ENCODE assay signal across 10 cellular contexts in genomic region chr1:41599912-41600311, GRCh38.
DNase-seq lines count a peak whose midpoint lies in the region; ATAC-seq, FAIRE-seq and TF ChIP-seq lines count a peak whose summit lies in the region.
"Had no signal": no experiment of that assay in that cellular context is flagged by ENCODE, and none has a peak within 500 bp of the region (broad histone marks: within the 10 kb centered on the region; RNA-seq: fewer than 3 reads in every experiment).

No MANE protein-coding gene starts in this region.

- no peak for TF ChIP-seq POLR2A in endothelial cell of umbilical vein (IDR thresholded peaks at IDR 0.05; ENCODE audit: low read depth, low read length)
- TF ChIP-seq POLR2A in stomach (IDR thresholded peaks at IDR 0.05) = no peak

- no peaks in the 10 kb centered on the region for H3K9me1 ChIP-seq in endothelial cell of umbilical vein (replicated peaks; ENCODE audit: control insufficient read depth, extremely low read depth, insufficient read depth, low read length)

- peaks cover 6 to 8% of the 10 kb centered on the region in 2 donors for H3K36me3 Mint-ChIP-seq in CD14-positive monocyte

- H3K79me2 ChIP-seq in endothelial cell of umbilical vein (ENCODE audit: control insufficient read depth, insufficient read depth, low read length) (no peaks in the 10 kb centered on the region), osteoblast (ENCODE audit: insufficient read depth, low read length) (peaks cover 4% of the 10 kb centered on the region)

- dilution Hi-C loops in endothelial cell of umbilical vein (cut with MboI; ENCODE audit: extremely low pct_ligation_motif_present, low sequenced_read_pairs) = no loop called here

- no peak for TF ChIP-seq EP300 in stomach (IDR thresholded peaks at IDR 0.05)

- H3K27ac Mint-ChIP-seq in CD14-positive monocyte = no peak overlapping the region

- POLR2A ChIA-PET in endothelial cell of umbilical vein (lab: Charles Lee) = no interaction called here

- no peaks in the 10 kb centered on the region for H3K36me3 ChIP-seq in endothelial cell of umbilical vein (ENCODE audit: control insufficient read depth in 2 of 2, extremely low read depth in 1 of 2, insufficient read depth in 2 of 2, low read length in 2 of 2)
- H3K36me3 ChIP-seq in osteoblast (ENCODE audit: insufficient read depth, low read length) = no peaks in the 10 kb centered on the region
- no peaks in the 10 kb centered on the region for H3K36me3 ChIP-seq in stomach
- H3K36me3 ChIP-seq: vagina had no signal

- peak; percentile 21 for FAIRE-seq in G401.6 (lab: Jason Lieb, UNC)
- no peak for FAIRE-seq in endothelial cell of umbilical vein (lab: Jason Lieb, UNC)

- CTCF ChIA-PET in endothelial cell of umbilical vein (lab: Charles Lee) = no interaction called here

- no peak overlapping the region for H3K27ac ChIP-seq in endothelial cell of umbilical vein (ENCODE audit: insufficient read depth, low read depth, low read length)
- no peak overlapping the region for H3K27ac ChIP-seq in osteoblast (ENCODE audit: low read depth, low read length)
- no peak overlapping the region for H3K27ac ChIP-seq in stomach
- H3K27ac ChIP-seq: vagina had no signal

- DNase-seq in RPMI7951 (ENCODE audit: low read depth) (peak; percentile 44), endothelial cell of umbilical vein (ENCODE audit: low read depth, low spot score) (peak; percentile 27), osteoblast (ENCODE audit: insufficient read length, low spot score, missing footprints) (no peak), NCI-H345 (lab: John Stamatoyannopoulos, UW) (no peak), stomach (no peak), CD14-positive monocyte (ENCODE audit: low spot score) (no peak)
- DNase-seq: effector CD4-positive, alpha-beta T cell had no signal

- H2AFZ ChIP-seq in endothelial cell of umbilical vein (ENCODE audit: low read depth, low read length) = no peak overlapping the region
- no peak overlapping the region for H2AFZ ChIP-seq in osteoblast (ENCODE audit: low read length)

- H3K4me1 Mint-ChIP-seq in CD14-positive monocyte = peaks cover 2% of the 10 kb centered on the region

- intact Hi-C loops in endothelial cell of umbilical vein (cut with micrococcal nuclease) (no loop called here), stomach (cut with DNase I; ENCODE audit: low total_unique reads) (no loop called here), CD14-positive monocyte (cut with micrococcal nuclease) (no loop called here)

- H3K4me2 ChIP-seq in endothelial cell of umbilical vein (ENCODE audit: insufficient read depth, low read length) (no peak overlapping the region), osteoblast (ENCODE audit: insufficient read depth, low read length) (no peak overlapping the region)

- H4K20me1 ChIP-seq in endothelial cell of umbilical vein (replicated peaks; ENCODE audit: control insufficient read depth, extremely low read depth, insufficient read depth, low read length) (no peaks in the 10 kb centered on the region), osteoblast (ENCODE audit: insufficient read depth, low read length) (no peaks in the 10 kb centered on the region)

- H3K4me3 Mint-ChIP-seq in CD14-positive monocyte = no peak overlapping the region

- WGBS in stomach, 5 donors = 60 to 72% (median 66%) methylated on average over 5 of the region's 5 CpGs

- H3K9me3 ChIP-seq in endothelial cell of umbilical vein (replicated peaks; ENCODE audit: control insufficient read depth, insufficient read depth, low read length) (no peaks in the 10 kb centered on the region), osteoblast (ENCODE audit: low read depth, low read length) (no peaks in the 10 kb centered on the region), stomach (peaks cover 0 to 6% (median 0%) of the 10 kb centered on the region in 4 donors)
- H3K9me3 ChIP-seq: vagina had no signal

- H3K27me3 Mint-ChIP-seq in CD14-positive monocyte (ENCODE audit: low read depth in 3 of 3) = peaks cover 0 to 3% (median 0%) of the 10 kb centered on the region in 3 donors

- no TSS peak for BruUV-seq in endothelial cell of umbilical vein (replicated peaks; lab: Mats Ljungman, UMichigan)

- H3K4me1 ChIP-seq in endothelial cell of umbilical vein (ENCODE audit: control insufficient read depth, extremely low read depth, insufficient read depth, low read length) = no peaks in the 10 kb centered on the region
- no peaks in the 10 kb centered on the region for H3K4me1 ChIP-seq in osteoblast (ENCODE audit: insufficient read depth, low read length)
- H3K4me1 ChIP-seq in stomach = no peaks in the 10 kb centered on the region
- H3K4me1 ChIP-seq: vagina had no signal

- no peak for ATAC-seq in HG03159 (IDR thresholded peaks at IDR 0.05; ENCODE audit: unreplicated experiment)

- H3K27me3 ChIP-seq in endothelial cell of umbilical vein (ENCODE audit: control insufficient read depth in 2 of 2, insufficient read depth in 2 of 2, low read length in 2 of 2) (no peaks in the 10 kb centered on the region), osteoblast (ENCODE audit: insufficient read depth, low read length) (no peaks in the 10 kb centered on the region), stomach (no peaks in the 10 kb centered on the region)
- H3K27me3 ChIP-seq: vagina had no signal

- H3K4me3 ChIP-seq in endothelial cell of umbilical vein (replicated peaks in 1 of 3; ENCODE audit: insufficient read depth in 1 of 3, low read depth in 1 of 3, low read length in 3 of 3) (no peak overlapping the region), osteoblast (ENCODE audit: insufficient read depth, low read length) (no peak overlapping the region), stomach (no peak overlapping the region)
- H3K4me3 ChIP-seq: vagina had no signal

- TF ChIP-seq CTCF in endothelial cell of umbilical vein (IDR thresholded peaks at IDR 0.05; ENCODE audit: extremely low read depth in 1 of 2, insufficient read depth in 1 of 2, low read depth in 1 of 2, low read length in 2 of 2) = peak in 1 of 2 donors; percentile 43
- TF ChIP-seq CTCF in osteoblast (IDR thresholded peaks at IDR 0.05; ENCODE audit: extremely low read depth, low read depth, low read length) = peak; percentile 70
- peak in 1 of 7 experiments; percentile 12 for TF ChIP-seq CTCF in stomach (IDR thresholded peaks at IDR 0.05)
- TF ChIP-seq CTCF in CD14-positive monocyte (IDR thresholded peaks at IDR 0.05) = no peak

- H3K9me3 Mint-ChIP-seq in CD14-positive monocyte = peaks cover 2 to 14% (median 10%) of the 10 kb centered on the region in 7 donors

- H3K9ac ChIP-seq in endothelial cell of umbilical vein (replicated peaks; ENCODE audit: extremely low read depth, insufficient read depth, low read length) = no peak overlapping the region

TF ChIP-seq in endothelial cell of umbilical vein, 7 proteins besides CTCF, POLR2A, EP300 and RAD21:
- TF ChIP-seq EZH2 (IDR thresholded peaks at IDR 0.05; ENCODE audit: borderline replicate concordance, low read depth, low read length, severe bottlenecking) = no peak
- TF ChIP-seq MYC (IDR thresholded peaks at IDR 0.05; ENCODE audit: low read depth, low read length) = no peak
- TF ChIP-seq JUN (IDR thresholded peaks at IDR 0.05; ENCODE audit: borderline replicate concordance, insufficient read depth, insufficient read length, low read depth) = no peak
- no peak for TF ChIP-seq FOS (IDR thresholded peaks at IDR 0.05; ENCODE audit: borderline replicate concordance, insufficient read depth, low read length)
- no peak for TF ChIP-seq GATA2 (IDR thresholded peaks at IDR 0.05; ENCODE audit: insufficient read depth, insufficient read length, low read depth, low read length)
- TF ChIP-seq, protein P1, sequence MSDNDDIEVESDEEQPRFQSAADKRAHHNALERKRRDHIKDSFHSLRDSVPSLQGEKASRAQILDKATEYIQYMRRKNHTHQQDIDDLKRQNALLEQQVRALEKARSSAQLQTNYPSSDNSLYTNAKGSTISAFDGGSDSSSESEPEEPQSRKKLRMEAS (IDR thresholded peaks at IDR 0.05; ENCODE audit: insufficient read depth, insufficient read length) = no peak
- TF ChIP-seq POLR2AphosphoS5 (IDR thresholded peaks at IDR 0.05; ENCODE audit: insufficient read depth, low read depth, low read length) = no peak

Comparison
In these comparisons a context has a peak if more than half of its experiments do, and no peak if none do; other contexts are left out.
1. DNase-seq: peak in RPMI7951 (single experiment) and endothelial cell of umbilical vein (single experiment); none in osteoblast (single experiment), NCI-H345 (single experiment), stomach (single experiment) and CD14-positive monocyte (single experiment).